ENCODE assay signal across 1 cellular context in the genomic region with DNA sequence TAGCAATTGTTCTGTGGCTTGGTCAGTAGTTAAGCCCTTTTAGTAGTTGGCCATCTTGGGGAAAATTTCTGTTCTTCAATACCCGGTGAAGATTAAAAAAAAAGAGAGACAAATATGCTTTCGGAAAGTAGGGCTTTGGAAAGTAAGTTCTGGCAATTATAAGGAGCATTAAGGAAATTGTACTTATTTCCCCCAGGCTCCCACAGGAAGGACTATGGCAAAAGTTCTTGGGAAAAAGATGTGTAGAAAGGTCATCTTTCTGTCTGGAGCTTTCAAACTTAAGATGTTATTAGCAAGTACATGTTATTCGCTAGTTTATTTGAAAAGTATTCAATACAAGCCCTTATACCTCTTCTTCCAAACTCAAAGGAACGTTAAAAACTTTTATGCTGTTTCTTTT.
TF ChIP-seq lines count a peak whose summit lies in the region.

No MANE protein-coding gene starts in this region.

TF ChIP-seq in GM23338, 12 proteins besides CTCF, POLR2A, EP300 and RAD21 (continued from another document):
- TF ChIP-seq ZNF462 (CRISPR knock-in tag; IDR thresholded peaks at IDR 0.05), result no peak
- TF ChIP-seq, protein P1, sequence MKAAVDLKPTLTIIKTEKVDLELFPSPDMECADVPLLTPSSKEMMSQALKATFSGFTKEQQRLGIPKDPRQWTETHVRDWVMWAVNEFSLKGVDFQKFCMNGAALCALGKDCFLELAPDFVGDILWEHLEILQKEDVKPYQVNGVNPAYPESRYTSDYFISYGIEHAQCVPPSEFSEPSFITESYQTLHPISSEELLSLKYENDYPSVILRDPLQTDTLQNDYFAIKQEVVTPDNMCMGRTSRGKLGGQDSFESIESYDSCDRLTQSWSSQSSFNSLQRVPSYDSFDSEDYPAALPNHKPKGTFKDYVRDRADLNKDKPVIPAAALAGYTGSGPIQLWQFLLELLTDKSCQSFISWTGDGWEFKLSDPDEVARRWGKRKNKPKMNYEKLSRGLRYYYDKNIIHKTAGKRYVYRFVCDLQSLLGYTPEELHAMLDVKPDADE (IDR thresholded peaks at IDR 0.05), result no peak
- TF ChIP-seq EZH2 (IDR thresholded peaks at IDR 0.05; ENCODE audit: low read depth, unreplicated experiment), result no peak
- no peak for TF ChIP-seq STAT1 (IDR thresholded peaks at IDR 0.05; ENCODE audit: unreplicated experiment)
